Comparison of ENCODE assay signal across 22 cellular contexts in genomic region chr7:4270941-4271715, GRCh38.
"Had no signal": no experiment of that assay in that cellular context is flagged by ENCODE, and none has a peak within 500 bp of the region (broad histone marks: within the 10 kb centered on the region; RNA-seq: fewer than 3 reads in every experiment).

No MANE protein-coding gene starts in this region.

- H3K27me3 ChIP-seq: gastrocnemius medialis, neutrophil, ovary, right atrium auricular region, suprapubic skin, thyroid gland, upper lobe of left lung, vagina had no signal

- DNase-seq: effector CD4-positive, alpha-beta T cell; gastrocnemius medialis; heart right ventricle; immature natural killer cell; left ventricle myocardium inferior; lower lobe of right lung; naive B cell; ovary; small intestine; stimulated activated CD4-positive, alpha-beta T cell treated with anti-CD3 and anti-CD28 coated beads, Interleukin-2, amount 100 ng/mL, for 48 hours; stimulated activated CD8-positive, alpha-beta memory T cell treated with anti-CD3 and anti-CD28 coated beads, Interleukin-4, amount 100 ng/mL, for 48 hours; stimulated activated naive CD8-positive, alpha-beta T cell treated with anti-CD3 and anti-CD28 coated beads, Interleukin-15, Interleukin-2, amounts not matched to agents 100 U/mL and 50 U/mL, for 24 hours; thyroid gland had no signal

- H3K9me3 ChIP-seq: gastrocnemius medialis, lower lobe of right lung, neutrophil, suprapubic skin, thyroid gland, vagina had no signal

- H3K27ac Mint-ChIP-seq: immature natural killer cell; memory B cell; naive B cell; nephron; stimulated activated effector memory CD8-positive, alpha-beta T cell treated with anti-CD3 and anti-CD28 coated beads, Interleukin-12 subunit alpha, Interleukin-12 subunit beta, amount 100 ng/mL, for 72 hours had no signal

- H3K4me3 ChIP-seq: coronary artery, gastrocnemius medialis, heart right ventricle, left ventricle myocardium inferior, lower lobe of right lung, ovary, right atrium auricular region, suprapubic skin, thyroid gland, upper lobe of left lung, vagina had no signal

- ATAC-seq: gastrocnemius medialis; heart right ventricle; lower lobe of right lung; stimulated activated effector memory CD8-positive, alpha-beta T cell treated with anti-CD3 and anti-CD28 coated beads, Interleukin-12 subunit alpha, Interleukin-12 subunit beta, amount 100 ng/mL, for 72 hours; stimulated activated naive CD8-positive, alpha-beta T cell treated with anti-CD3 and anti-CD28 coated beads, Interleukin-15, Interleukin-2, amounts not matched to agents 100 U/mL and 50 U/mL, for 24 hours had no signal

- H3K4me1 Mint-ChIP-seq: immature natural killer cell; memory B cell; naive B cell; nephron; stimulated activated effector memory CD8-positive, alpha-beta T cell treated with anti-CD3 and anti-CD28 coated beads, Interleukin-12 subunit alpha, Interleukin-12 subunit beta, amount 100 ng/mL, for 72 hours had no signal

- H3K36me3 Mint-ChIP-seq: immature natural killer cell; stimulated activated effector memory CD8-positive, alpha-beta T cell treated with anti-CD3 and anti-CD28 coated beads, Interleukin-12 subunit alpha, Interleukin-12 subunit beta, amount 100 ng/mL, for 72 hours had no signal

- H3K4me1 ChIP-seq: gastrocnemius medialis, heart right ventricle, left ventricle myocardium inferior, lower lobe of right lung, right atrium auricular region, suprapubic skin, thyroid gland, upper lobe of left lung, vagina had no signal

- H3K36me3 ChIP-seq: gastrocnemius medialis, heart right ventricle, left ventricle myocardium inferior, lower lobe of right lung, neutrophil, ovary, right atrium auricular region, suprapubic skin, thyroid gland, upper lobe of left lung, vagina had no signal

- H3K4me3 Mint-ChIP-seq: immature natural killer cell; memory B cell; naive B cell; nephron; stimulated activated effector memory CD8-positive, alpha-beta T cell treated with anti-CD3 and anti-CD28 coated beads, Interleukin-12 subunit alpha, Interleukin-12 subunit beta, amount 100 ng/mL, for 72 hours had no signal

- H3K27ac ChIP-seq: coronary artery, gastrocnemius medialis, heart right ventricle, left ventricle myocardium inferior, lower lobe of right lung, neutrophil, ovary, right atrium auricular region, suprapubic skin, thyroid gland, upper lobe of left lung, vagina had no signal
